Comparison of ENCODE assay signal across 13 cellular contexts in genomic region chr11:10373340-10373739, GRCh38.
A peak's percentile ranks its signal among the peaks of the same experiment; 100 is the strongest.
DNase-seq lines count a peak whose midpoint lies in the region; TF ChIP-seq lines count a peak whose summit lies in the region.
"Had no signal": no experiment of that assay in that cellular context is flagged by ENCODE, and none has a peak within 500 bp of the region (broad histone marks: within the 10 kb centered on the region; RNA-seq: fewer than 3 reads in every experiment).

No MANE protein-coding gene starts in this region.

- in situ Hi-C loops in astrocyte of the spinal cord (cut with HindIII; ENCODE audit: low sequenced_read_pairs), result no loop called here

- H3K4me3 ChIP-seq in astrocyte of the spinal cord (ENCODE audit: low read depth, low read length), result no peak overlapping the region

- H3K4me3 Mint-ChIP-seq in nephron, result no peak overlapping the region
- H3K4me3 Mint-ChIP-seq: CD14-positive monocyte, naive B cell had no signal

- H3K27ac Mint-ChIP-seq in nephron, result peak overlapping the region; percentile 12 to 88 (median 55)
- H3K27ac Mint-ChIP-seq: CD14-positive monocyte, naive B cell had no signal

- peaks cover 31% of the 10 kb centered on the region for H3K4me1 Mint-ChIP-seq in nephron
- H3K4me1 Mint-ChIP-seq: naive B cell had no signal

- DNase-seq in HCEC 1CT (peak; percentile 56), NCI-H2029 (lab: John Stamatoyannopoulos, UW) (peak; percentile 70), astrocyte of the spinal cord (ENCODE audit: low read depth, low spot score) (peak; percentile 62), epidermal melanocyte (ENCODE audit: insufficient read length, low spot score) (no peak), KG1 (lab: John Stamatoyannopoulos, UW) (no peak)
- DNase-seq in stimulated activated CD4-positive, alpha-beta T cell treated with anti-CD3 and anti-CD28 coated beads, Interleukin-15, amount 100 ng/mL, for 24 hours, result no peak
- DNase-seq: kidney, naive B cell, NCI-H146, retina, SW 1271 had no signal

- no peak for TF ChIP-seq CTCF in astrocyte of the spinal cord (IDR thresholded peaks at IDR 0.05; ENCODE audit: low read depth, low read length)
- TF ChIP-seq CTCF in nephron (IDR thresholded peaks at IDR 0.05; ENCODE audit: unreplicated experiment in 3 of 3), result no peak

- H3K36me3 Mint-ChIP-seq in nephron (ENCODE audit: low read depth), result no peaks in the 10 kb centered on the region
- H3K36me3 Mint-ChIP-seq: CD14-positive monocyte, naive B cell had no signal

- peaks cover 13% of the 10 kb centered on the region for H3K9me3 Mint-ChIP-seq in nephron
- H3K9me3 Mint-ChIP-seq: naive B cell had no signal

- H3K27me3 Mint-ChIP-seq in nephron (ENCODE audit: low read depth), result peaks cover under 1% of the 10 kb centered on the region

Comparison
In these comparisons a context has a peak if more than half of its experiments do, and no peak if none do; other contexts are left out.
1. DNase-seq: peak in HCEC 1CT (single experiment), NCI-H2029 (single experiment) and astrocyte of the spinal cord (single experiment); none in epidermal melanocyte (single experiment), KG1 (single experiment) and stimulated activated CD4-positive, alpha-beta T cell treated with anti-CD3 and anti-CD28 coated beads, Interleukin-15, amount 100 ng/mL, for 24 hours (single experiment).